In the genomic region with DNA sequence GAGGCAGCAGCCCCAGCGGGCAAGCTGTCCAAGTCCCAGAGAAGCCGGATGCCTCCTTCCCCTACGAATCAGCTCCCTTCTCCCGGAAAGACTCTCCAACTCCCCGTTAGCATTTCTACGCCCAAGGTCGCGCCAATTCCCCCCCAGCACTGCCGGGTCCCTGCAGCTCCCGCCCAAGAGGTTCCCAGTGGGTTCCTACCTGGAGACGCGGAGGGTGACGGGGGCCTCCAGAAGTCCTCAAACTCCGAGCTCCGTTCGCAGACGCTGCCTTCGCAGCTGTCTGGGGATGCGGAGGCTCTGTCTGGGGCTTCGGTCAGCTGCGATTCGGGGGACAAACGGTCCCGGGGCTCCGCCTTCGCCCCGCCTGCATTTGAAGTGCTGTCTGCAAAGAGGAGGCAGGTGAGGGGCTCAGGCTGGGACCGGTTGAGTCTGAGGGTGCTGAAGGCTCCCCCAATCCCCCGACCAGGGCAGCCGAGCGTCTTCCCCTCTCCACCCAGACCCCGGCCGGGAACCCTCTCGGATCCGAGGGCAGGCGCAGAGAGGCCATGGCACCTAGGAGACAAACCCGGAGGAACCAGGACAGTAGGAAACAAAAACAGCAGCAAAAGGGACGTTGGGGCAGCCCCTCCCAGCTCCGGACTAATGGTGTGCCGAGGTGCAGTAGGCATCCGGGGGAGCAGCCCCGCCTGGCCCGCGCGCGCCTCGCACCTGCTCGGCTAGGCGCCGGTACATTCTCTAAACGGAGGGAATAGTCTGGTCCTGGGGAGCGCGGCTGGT, we compare ENCODE assay signal across 7 cellular contexts.
DNase-seq lines count a peak whose midpoint lies in the region; ATAC-seq lines count a peak whose summit lies in the region.

No MANE protein-coding gene starts in this region.

- H3K27me3 Mint-ChIP-seq in activated naive CD8-positive, alpha-beta T cell treated with anti-CD3 and anti-CD28 coated beads, Interleukin-2, amount 50 U/mL, for 24 hours = no peaks in the 10 kb centered on the region

- DNase-seq in NCI-H510A treated with DMSO at 0.1 percent for 48 hours (lab: John Stamatoyannopoulos, UW) (peak; percentile 61), left kidney (ENCODE audit: low read depth, low spot score) (peak; percentile 36)
- DNase-seq in activated naive CD8-positive, alpha-beta T cell treated with anti-CD3 and anti-CD28 coated beads, Interleukin-2, amount 50 U/mL, for 24 hours = peak; percentile 38

- ATAC-seq in GM18907 (IDR thresholded peaks at IDR 0.05; ENCODE audit: unreplicated experiment) (peak; percentile 8), HG02885 (IDR thresholded peaks at IDR 0.05; ENCODE audit: poor library complexity, unreplicated experiment) (no peak), HG02610 (IDR thresholded peaks at IDR 0.05; ENCODE audit: unreplicated experiment) (no peak)
- no peak for ATAC-seq in activated naive CD8-positive, alpha-beta T cell treated with anti-CD3 and anti-CD28 coated beads, Interleukin-2, amount 50 U/mL, for 24 hours

- H3K4me1 ChIP-seq in subcutaneous abdominal adipose tissue (ENCODE audit: control insufficient read depth in 5 of 5, insufficient read depth in 5 of 5, low read length in 5 of 5) = peaks cover 2 to 66% (median 59%) of the 10 kb centered on the region in 5 donors

- peaks cover 52% of the 10 kb centered on the region for H3K36me3 Mint-ChIP-seq in activated naive CD8-positive, alpha-beta T cell treated with anti-CD3 and anti-CD28 coated beads, Interleukin-2, amount 50 U/mL, for 24 hours (ENCODE audit: low read depth)

- peaks cover 47% of the 10 kb centered on the region for H3K4me1 Mint-ChIP-seq in activated naive CD8-positive, alpha-beta T cell treated with anti-CD3 and anti-CD28 coated beads, Interleukin-2, amount 50 U/mL, for 24 hours

- peak overlapping the region in 2 of 5 donors; percentile 31 to 55 for H3K9ac ChIP-seq in subcutaneous abdominal adipose tissue (ENCODE audit: low read length in 5 of 5)

- peak overlapping the region; percentile 94 for H3K27ac Mint-ChIP-seq in activated naive CD8-positive, alpha-beta T cell treated with anti-CD3 and anti-CD28 coated beads, Interleukin-2, amount 50 U/mL, for 24 hours

- peaks cover 33 to 65% (median 53%) of the 10 kb centered on the region in 5 donors for H3K27me3 ChIP-seq in subcutaneous abdominal adipose tissue (ENCODE audit: control insufficient read depth in 5 of 5, insufficient read depth in 4 of 5, low read length in 5 of 5)

- H3K9me3 Mint-ChIP-seq in activated naive CD8-positive, alpha-beta T cell treated with anti-CD3 and anti-CD28 coated beads, Interleukin-2, amount 50 U/mL, for 24 hours = no peaks in the 10 kb centered on the region

- H3K9me3 ChIP-seq in subcutaneous abdominal adipose tissue (ENCODE audit: control insufficient read depth in 5 of 5, low read length in 5 of 5) = no peaks in the 10 kb centered on the region

- H3K4me3 ChIP-seq in subcutaneous abdominal adipose tissue (ENCODE audit: low read depth in 1 of 5, low read length in 5 of 5) = peak overlapping the region; percentile 36 to 73 (median 63)

- H3K4me3 Mint-ChIP-seq in activated naive CD8-positive, alpha-beta T cell treated with anti-CD3 and anti-CD28 coated beads, Interleukin-2, amount 50 U/mL, for 24 hours = peak overlapping the region; percentile 96

- no peak overlapping the region for H3K27ac ChIP-seq in subcutaneous abdominal adipose tissue (ENCODE audit: low read depth, low read length)

- no peaks in the 10 kb centered on the region for H3K36me3 ChIP-seq in subcutaneous abdominal adipose tissue (ENCODE audit: control insufficient read depth in 5 of 5, insufficient read depth in 5 of 5, low read length in 5 of 5)
